ENCODE assay signal across 2 cellular contexts in genomic region chr1:154864189-154864985, GRCh38.
TF ChIP-seq lines count a peak whose summit lies in the region.

No MANE protein-coding gene starts in this region.

TF ChIP-seq in H1, 55 proteins besides CTCF, POLR2A, EP300 and RAD21:
- no peak for TF ChIP-seq ATF3 (IDR thresholded peaks at IDR 0.05; ENCODE audit: insufficient read depth, low read depth, low read length)
- TF ChIP-seq POU5F1 (IDR thresholded peaks at IDR 0.05; ENCODE audit: low read depth, low read length), result no peak
- no peak for TF ChIP-seq SP4 (IDR thresholded peaks at IDR 0.05; ENCODE audit: low read length)
- TF ChIP-seq NRF1 (IDR thresholded peaks at IDR 0.05; ENCODE audit: low read depth, low read length), result no peak
- TF ChIP-seq ATF2 (IDR thresholded peaks at IDR 0.05; ENCODE audit: low read length), result no peak
- TF ChIP-seq USF2 (IDR thresholded peaks at IDR 0.05; ENCODE audit: low read length), result no peak
- no peak for TF ChIP-seq TAF7 (optimal IDR thresholded peaks at IDR 0.05; ENCODE audit: borderline replicate concordance, low read depth, low read length)
- no peak for TF ChIP-seq CHD2 (IDR thresholded peaks at IDR 0.05; ENCODE audit: low read length)
- no peak for TF ChIP-seq JUN (IDR thresholded peaks at IDR 0.05; ENCODE audit: low read depth, low read length)
- TF ChIP-seq CTBP2 (IDR thresholded peaks at IDR 0.05; ENCODE audit: borderline replicate concordance, insufficient read depth, insufficient read length, low read length), result no peak
- no peak for TF ChIP-seq RFX5 (IDR thresholded peaks at IDR 0.05; ENCODE audit: borderline replicate concordance, low read depth, low read length)
- no peak for TF ChIP-seq EGR1 (IDR thresholded peaks at IDR 0.05; ENCODE audit: borderline replicate concordance, low read depth, low read length)
- no peak for TF ChIP-seq MAX (IDR thresholded peaks at IDR 0.05)

TF ChIP-seq in SK-N-SH, 30 proteins besides CTCF, POLR2A, EP300 and RAD21:
- TF ChIP-seq RCOR1 (IDR thresholded peaks at IDR 0.05; ENCODE audit: low read length) (no peak), FOSL2 (IDR thresholded peaks at IDR 0.05; ENCODE audit: borderline replicate concordance, low read depth) (no peak), MEF2A (IDR thresholded peaks at IDR 0.05; ENCODE audit: borderline replicate concordance, low read depth) (no peak), MXI1 (IDR thresholded peaks at IDR 0.05; ENCODE audit: low read depth, low read length) (no peak), MAX (IDR thresholded peaks at IDR 0.05; ENCODE audit: low read depth) (no peak)
